11 cellular contexts compared by ENCODE assay signal in genomic region chr13:44876782-44877324, GRCh38.
DNase-seq lines count a peak whose midpoint lies in the region; ATAC-seq and TF ChIP-seq lines count a peak whose summit lies in the region.
"Had no signal": no experiment of that assay in that cellular context is flagged by ENCODE, and none has a peak within 500 bp of the region (broad histone marks: within the 10 kb centered on the region; RNA-seq: fewer than 3 reads in every experiment).

No MANE protein-coding gene starts in this region.

- H3K27me3 Mint-ChIP-seq in stimulated activated naive CD8-positive, alpha-beta T cell treated with anti-CD3 and anti-CD28 coated beads, Interleukin-15, amount 100 ng/mL, for 72 hours, result peaks cover 33% of the 10 kb centered on the region

- no TSS peak for BruUV-seq in PC-3 (replicated peaks; lab: Mats Ljungman, UMichigan)

- CTCF ChIA-PET in PC-3 (lab: Charles Lee), result no interaction called here
- CTCF ChIA-PET in RWPE1 (lab: Yijun Ruan, JAX), result interaction anchor here (0.9 kb wide), 1 partner anchor 90 kb away, joined by 4 read pairs; no protein-coding TSS in a partner anchor

- no peaks in the 10 kb centered on the region for H3F3A ChIP-seq in PC-3 (ENCODE audit: low read length, unreplicated experiment)

- H3K4me3 ChIP-seq in PC-3 (ENCODE audit: low read length) (no peak overlapping the region), foreskin fibroblast (ENCODE audit: low read depth in 1 of 2, low read length in 2 of 2) (no peak overlapping the region), upper lobe of right lung (no peak overlapping the region)

- H3K9ac ChIP-seq in PC-3 (ENCODE audit: low read length), result no peak overlapping the region

- TF ChIP-seq CTCF in PC-3 (conservative IDR thresholded peaks at IDR 0.05; ENCODE audit: low read depth, low read length), result peak; percentile 46
- TF ChIP-seq CTCF in foreskin fibroblast (IDR thresholded peaks at IDR 0.05; ENCODE audit: low read depth, low read length), result peak; percentile 5
- TF ChIP-seq CTCF in upper lobe of right lung (IDR thresholded peaks at IDR 0.05), result peak; percentile 23
- no peak for TF ChIP-seq CTCF in RWPE1 (conservative IDR thresholded peaks at IDR 0.05; ENCODE audit: low read depth)

- ATAC-seq in stimulated activated naive CD8-positive, alpha-beta T cell treated with anti-CD3 and anti-CD28 coated beads, Interleukin-15, Interleukin-2, amounts not matched to agents 100 U/mL and 50 U/mL, for 24 hours, result no peak
- ATAC-seq in stimulated activated naive CD8-positive, alpha-beta T cell treated with anti-CD3 and anti-CD28 coated beads, Interleukin-15, amount 100 ng/mL, for 72 hours, result no peak
- ATAC-seq in PC-3 (no peak), upper lobe of right lung (peak; percentile 19), GM21576 (IDR thresholded peaks at IDR 0.05; ENCODE audit: unreplicated experiment) (no peak)

- intact Hi-C loops in PC-3 (cut with micrococcal nuclease), result loop anchor here (5.0 kb wide), 1 partner anchor 395 kb away; no protein-coding TSS in a partner anchor
- intact Hi-C loops in upper lobe of right lung (cut with DNase I), result no loop called here

- POLR2A ChIA-PET in PC-3 (lab: Charles Lee; ENCODE audit: unreplicated experiment), result no interaction called here
- POLR2A ChIA-PET in RWPE1 (lab: Yijun Ruan, JAX; ENCODE audit: low non-redundant PET), result no interaction called here

- H3K36me3 ChIP-seq in PC-3 (ENCODE audit: low read depth, low read length) (no peaks in the 10 kb centered on the region), upper lobe of right lung (no peaks in the 10 kb centered on the region)

- H3K27me3 ChIP-seq in PC-3 (ENCODE audit: low read length) (no peaks in the 10 kb centered on the region), upper lobe of right lung (no peaks in the 10 kb centered on the region)

- no peaks in the 10 kb centered on the region for H3K9me3 ChIP-seq in PC-3 (ENCODE audit: low read length)
- H3K9me3 ChIP-seq in upper lobe of right lung, result no peaks in the 10 kb centered on the region

- no peak overlapping the region for H3K4me3 Mint-ChIP-seq in stimulated activated naive CD8-positive, alpha-beta T cell treated with anti-CD3 and anti-CD28 coated beads, Interleukin-15, amount 100 ng/mL, for 72 hours
- H3K4me3 Mint-ChIP-seq: immature natural killer cell had no signal

- no peaks in the 10 kb centered on the region for H3K9me2 ChIP-seq in PC-3 (replicated peaks; ENCODE audit: low read length)

- H2AFZ ChIP-seq in PC-3 (ENCODE audit: low read length), result no peak overlapping the region

- no peak overlapping the region for H3K27ac Mint-ChIP-seq in stimulated activated naive CD8-positive, alpha-beta T cell treated with anti-CD3 and anti-CD28 coated beads, Interleukin-15, amount 100 ng/mL, for 72 hours
- H3K27ac Mint-ChIP-seq: immature natural killer cell had no signal

- H3K79me2 ChIP-seq in PC-3 (ENCODE audit: low read length), result no peaks in the 10 kb centered on the region

- no peaks in the 10 kb centered on the region for H3K4me1 ChIP-seq in PC-3 (ENCODE audit: insufficient read depth, low read length)
- H3K4me1 ChIP-seq in upper lobe of right lung, result no peaks in the 10 kb centered on the region

- no peaks in the 10 kb centered on the region for H4K20me1 ChIP-seq in PC-3 (ENCODE audit: low read length)

- DNase-seq in stimulated activated naive CD8-positive, alpha-beta T cell treated with anti-CD3 and anti-CD28 coated beads, Interleukin-15, Interleukin-2, amounts not matched to agents 100 U/mL and 50 U/mL, for 24 hours, result peak; percentile 30
- DNase-seq in stimulated activated naive CD8-positive, alpha-beta T cell treated with anti-CD3 and anti-CD28 coated beads, Interleukin-15, amount 100 ng/mL, for 72 hours, result no peak
- DNase-seq in PC-3, result no peak
- no peak for DNase-seq in foreskin fibroblast
- DNase-seq in upper lobe of right lung, result no peak
- DNase-seq in NCI-H2171 treated with DMSO at 0.1 percent for 48 hours (lab: John Stamatoyannopoulos, UW), result no peak
- DNase-seq in RWPE1 (ENCODE audit: low spot score), result no peak
- DNase-seq: DMS79, immature natural killer cell, NCI-H2107 had no signal

- peaks cover 0 to 8% of the 10 kb centered on the region in 2 donors for H3K9me3 Mint-ChIP-seq in stimulated activated naive CD8-positive, alpha-beta T cell treated with anti-CD3 and anti-CD28 coated beads, Interleukin-15, amount 100 ng/mL, for 72 hours

- peaks cover 8% of the 10 kb centered on the region for H3K4me1 Mint-ChIP-seq in stimulated activated naive CD8-positive, alpha-beta T cell treated with anti-CD3 and anti-CD28 coated beads, Interleukin-15, amount 100 ng/mL, for 72 hours
- H3K4me1 Mint-ChIP-seq: immature natural killer cell had no signal

- no peak overlapping the region for H3K4me2 ChIP-seq in PC-3 (ENCODE audit: low read length)

- no peak overlapping the region for H3K27ac ChIP-seq in PC-3 (ENCODE audit: low read length)
- no peak overlapping the region for H3K27ac ChIP-seq in upper lobe of right lung
- no peak overlapping the region for H3K27ac ChIP-seq in RWPE1
